ENCODE assay signal across 7 cellular contexts in the genomic region with DNA sequence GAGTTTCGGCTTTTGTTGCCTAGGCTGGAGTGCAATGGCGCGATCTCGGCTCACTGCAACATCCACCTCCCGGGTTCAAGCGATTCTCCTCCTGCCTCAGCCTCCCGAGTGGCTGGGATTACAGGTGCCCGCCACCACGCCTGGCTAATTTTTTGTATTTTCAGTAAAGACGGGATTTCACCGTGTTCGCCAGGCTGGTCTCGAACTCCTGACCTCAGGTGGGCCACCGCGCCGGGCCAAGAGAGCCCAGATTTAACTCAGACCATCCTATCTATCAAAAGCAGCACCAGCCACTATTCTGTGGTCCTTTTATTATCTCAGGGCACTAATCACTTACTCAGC. TPM values are rescaled to one million over a fixed set of nuclear protein-coding genes. Genes with fewer than 3 reads are reported as not detected.
A peak's percentile ranks its signal among the peaks of the same experiment; 100 is the strongest.
DNase-seq lines count a peak whose midpoint lies in the region; ATAC-seq and TF ChIP-seq lines count a peak whose summit lies in the region.
"Not testable (repeated sequence)": the region's sequence is repeated elsewhere in the genome, so short reads cannot be mapped to it uniquely, and the experiment has no call there.

No MANE protein-coding gene starts in this region.

- not testable (repeated sequence) for DNase-seq in GM06990 (ENCODE audit: extremely low read depth, insufficient read length); RWPE1 (ENCODE audit: low spot score); right cardiac atrium

- H3K9me3 Mint-ChIP-seq in activated naive CD4-positive, alpha-beta T cell treated with anti-CD3 and anti-CD28 coated beads, Interleukin-2, amount 50 U/mL, for 24 hours, result not testable (repeated sequence)

- not testable (repeated sequence) for H3K36me3 ChIP-seq in GM06990 (ENCODE audit: control insufficient read depth, insufficient read depth, low read length); duodenal mucosa (ENCODE audit: control insufficient read depth in 1 of 2, insufficient read depth in 2 of 2, low read length in 2 of 2); muscle layer of colon (ENCODE audit: insufficient read depth, low read length)

- H3K36me3 Mint-ChIP-seq in activated naive CD4-positive, alpha-beta T cell treated with anti-CD3 and anti-CD28 coated beads, Interleukin-2, amount 50 U/mL, for 24 hours, result not testable (repeated sequence)

- peak overlapping the region; percentile 89 for H3K4me3 Mint-ChIP-seq in activated naive CD4-positive, alpha-beta T cell treated with anti-CD3 and anti-CD28 coated beads, Interleukin-2, amount 50 U/mL, for 24 hours

- H3K4me1 Mint-ChIP-seq in activated naive CD4-positive, alpha-beta T cell treated with anti-CD3 and anti-CD28 coated beads, Interleukin-2, amount 50 U/mL, for 24 hours, result not testable (repeated sequence)

- H3K4me3 ChIP-seq in GM06990 (replicated peaks; ENCODE audit: low read depth, low read length) (peak overlapping the region; percentile 55), duodenal mucosa (ENCODE audit: low read depth in 1 of 2, low read length in 2 of 2) (peak overlapping the region; percentile 88 to 90), right cardiac atrium (ENCODE audit: low read length) (peak overlapping the region; percentile 29), muscle layer of colon (ENCODE audit: low read depth in 1 of 2, low read length in 2 of 2) (peak overlapping the region; percentile 52 to 81), skin epidermis (peak overlapping the region; percentile 27 to 51 (median 48))

- not testable (repeated sequence) for TF ChIP-seq CTCF in GM06990 (IDR thresholded peaks at IDR 0.05; ENCODE audit: insufficient read depth, low read length, poor library complexity, severe bottlenecking); RWPE1 (conservative IDR thresholded peaks at IDR 0.05; ENCODE audit: low read depth)

- H3K4me1 ChIP-seq in duodenal mucosa (ENCODE audit: control insufficient read depth in 1 of 2, insufficient read depth in 2 of 2, low read length in 2 of 2); right cardiac atrium (ENCODE audit: control insufficient read depth, insufficient read depth, low read length); muscle layer of colon (ENCODE audit: insufficient read depth, low read length): not testable (repeated sequence)

- H3K27ac ChIP-seq in RWPE1 (peak overlapping the region; percentile 78), right cardiac atrium (ENCODE audit: low read length) (peak overlapping the region; percentile 22), muscle layer of colon (ENCODE audit: low read depth, low read length) (peak overlapping the region; percentile 42), skin epidermis (peak overlapping the region in 3 of 21 experiments; percentile 1 to 59 (median 41))
- H3K27ac ChIP-seq in duodenal mucosa (ENCODE audit: low read depth, low read length), result not testable (repeated sequence)

- intact Hi-C loops in right cardiac atrium (cut with DNase I), result not testable (repeated sequence)

- 80% methylated on average over 16 of the region's 16 CpGs for WGBS in right cardiac atrium

- not testable (repeated sequence) for H3K9me3 ChIP-seq in duodenal mucosa (ENCODE audit: control insufficient read depth in 1 of 2, low read length in 2 of 2); right cardiac atrium (ENCODE audit: control insufficient read depth, low read length); muscle layer of colon (ENCODE audit: low read length)

- POLR2A ChIA-PET in RWPE1 (lab: Yijun Ruan, JAX; ENCODE audit: low non-redundant PET), result interaction anchor here (0.8 kb wide), 1 partner anchor 13 kb away, joined by 3 read pairs; no protein-coding TSS in a partner anchor

- ATAC-seq in right cardiac atrium, result not testable (repeated sequence)

- not testable (repeated sequence) for H3K27me3 ChIP-seq in GM06990 (replicated peaks; ENCODE audit: control insufficient read depth, insufficient read depth, low read length); duodenal mucosa (ENCODE audit: control insufficient read depth in 1 of 2, insufficient read depth in 2 of 2, low read length in 2 of 2); right cardiac atrium (ENCODE audit: control insufficient read depth, insufficient read depth); muscle layer of colon (ENCODE audit: control insufficient read depth in 1 of 2, insufficient read depth in 2 of 2, low read length in 2 of 2)

- not testable (repeated sequence) for H3K27me3 Mint-ChIP-seq in activated naive CD4-positive, alpha-beta T cell treated with anti-CD3 and anti-CD28 coated beads, Interleukin-2, amount 50 U/mL, for 24 hours

- CTCF ChIA-PET in RWPE1 (lab: Yijun Ruan, JAX), result interaction anchor here (1.2 kb wide), 1 partner anchor 142 kb away, joined by 4 read pairs; no protein-coding TSS in a partner anchor

- not testable (repeated sequence) for H3K27ac Mint-ChIP-seq in activated naive CD4-positive, alpha-beta T cell treated with anti-CD3 and anti-CD28 coated beads, Interleukin-2, amount 50 U/mL, for 24 hours

- not testable (repeated sequence) for H3K9ac ChIP-seq in duodenal mucosa (ENCODE audit: low read depth in 1 of 2, low read length in 2 of 2); muscle layer of colon (ENCODE audit: low read length)

RNA-seq across cellular contexts. Expression of a gene that starts 16.3 kb away (rescaled TPM):
- total RNA-seq in right cardiac atrium, result 10 to 100 TPM; 11.2 to 12.4 (median 11.7) TPM
- polyA plus RNA-seq in right cardiac atrium, result 11.1 TPM

RNA-seq across cellular contexts. Expression of a gene that starts 55.5 kb away (rescaled TPM):
- total RNA-seq in right cardiac atrium, result 1 to 10 TPM; 3.8 to 6.1 (median 4.0) TPM
- 1.4 TPM for polyA plus RNA-seq in right cardiac atrium

Comparison
In these comparisons a context has a peak if more than half of its experiments do, and no peak if none do; other contexts are left out.
1. H3K4me3 ChIP-seq: peak in every context shown above with its lines; median percentile 89 in duodenal mucosa; 66 in muscle layer of colon; 55 in GM06990; 48 in skin epidermis; 29 in right cardiac atrium.